ENCODE assay signal across 7 cellular contexts in the genomic region with DNA sequence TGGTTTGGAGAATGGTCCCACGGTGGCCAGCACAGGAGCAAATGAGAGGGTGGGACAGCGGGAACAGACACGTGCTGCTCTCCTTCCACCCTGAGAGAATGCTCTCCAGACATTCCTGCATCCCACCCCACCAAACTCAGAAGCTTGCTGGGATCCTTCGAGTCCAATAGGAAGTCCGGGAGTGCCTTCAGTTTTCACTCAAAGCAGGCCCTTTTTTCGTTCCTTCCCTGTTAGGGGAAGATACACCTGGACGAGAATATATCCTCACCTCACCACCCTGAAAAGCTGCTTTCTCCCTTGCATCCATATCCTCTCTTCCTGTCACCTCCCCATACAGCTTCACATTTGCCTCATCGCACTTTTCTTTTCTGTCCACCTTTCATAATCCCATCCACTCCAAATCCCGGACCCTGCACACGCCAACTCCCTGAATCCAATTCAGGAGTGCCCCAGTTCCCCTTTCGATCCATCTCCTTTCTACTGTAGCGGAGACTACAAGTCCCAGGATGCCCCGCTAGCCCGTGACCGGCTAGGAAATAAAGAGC. TPM values are rescaled to one million over a fixed set of nuclear protein-coding genes. Genes with fewer than 3 reads are reported as not detected.
DNase-seq lines count a peak whose midpoint lies in the region; ATAC-seq and TF ChIP-seq lines count a peak whose summit lies in the region.

No MANE protein-coding gene starts in this region.

- intact Hi-C loops in gastrocnemius medialis (cut with DNase I; ENCODE audit: low total_unique reads), result loop anchor here (10.0 kb wide), 1 partner anchor 758 kb away; a partner anchor contains a TSS

- H3K4me2 ChIP-seq in OCI-LY3 (ENCODE audit: low read length), result peak overlapping the region; percentile 93

- 2% methylated on average over 15 of the region's 15 CpGs for WGBS in esophagus, 2 donors

- ATAC-seq in GM21367 (IDR thresholded peaks at IDR 0.05; ENCODE audit: unreplicated experiment) (peak; percentile 1), gastrocnemius medialis (no peak)

- in situ Hi-C loops in gastrocnemius medialis (cut with MboI; ENCODE audit: low sequenced_read_pairs in 4 of 4), result loop anchor here (5.0 to 25.0 kb wide), 5 partner anchors 36 to 416 kb away; a partner anchor contains a TSS

- no peaks in the 10 kb centered on the region for H3K36me3 ChIP-seq in OCI-LY3 (replicated peaks; ENCODE audit: low read depth, low read length)
- H3K36me3 ChIP-seq in esophagus (ENCODE audit: control insufficient read depth in 2 of 2, insufficient read depth in 2 of 2, low read length in 1 of 2), result no peaks in the 10 kb centered on the region
- no peaks in the 10 kb centered on the region for H3K36me3 ChIP-seq in gastrocnemius medialis

- no peak for TF ChIP-seq POLR2A in gastrocnemius medialis (IDR thresholded peaks at IDR 0.05)

- peak overlapping the region; percentile 92 for H3K9ac ChIP-seq in OCI-LY3 (ENCODE audit: low read length)

- H4K20me1 ChIP-seq in OCI-LY3 (ENCODE audit: insufficient read depth, low read length), result no peaks in the 10 kb centered on the region

- H3K27ac ChIP-seq in OCI-LY3 (ENCODE audit: low read length), result peak overlapping the region; percentile 1; the same call in 1 of the 2 replicates
- H3K27ac ChIP-seq in esophagus (ENCODE audit: low read depth in 2 of 2, low read length in 1 of 2), result peak overlapping the region; percentile 99
- H3K27ac ChIP-seq in gastrocnemius medialis, result peak overlapping the region; percentile 97 to 99 (median 98)

- H3K4me3 ChIP-seq in OCI-LY3 (ENCODE audit: low read length) (peak overlapping the region; percentile 84), esophagus (ENCODE audit: low read depth in 1 of 2, low read length in 2 of 2) (peak overlapping the region; percentile 73 to 84), gastrocnemius medialis (peak overlapping the region; percentile 74 to 86 (median 82))

- DNase-seq in gastrocnemius medialis (no peak), pons (ENCODE audit: low spot score) (no peak), occipital lobe (lab: John Stamatoyannopoulos, UW) (no peak), NOMO-1 treated with dmso at 0.1 percent for 144 hours (lab: John Stamatoyannopoulos, UW; ENCODE audit: unreplicated experiment) (no peak)

- H2AFZ ChIP-seq in OCI-LY3 (ENCODE audit: low read depth, low read length), result peak overlapping the region; percentile 57

- no peaks in the 10 kb centered on the region for H3K79me2 ChIP-seq in OCI-LY3 (ENCODE audit: low read length)

- H3K9me3 ChIP-seq in OCI-LY3 (ENCODE audit: insufficient read depth, low read length), result no peaks in the 10 kb centered on the region
- no peaks in the 10 kb centered on the region for H3K9me3 ChIP-seq in esophagus (ENCODE audit: control insufficient read depth in 2 of 2, insufficient read depth in 1 of 2, low read depth in 1 of 2, low read length in 1 of 2)
- no peaks in the 10 kb centered on the region for H3K9me3 ChIP-seq in gastrocnemius medialis

- no peaks in the 10 kb centered on the region for H3K27me3 ChIP-seq in OCI-LY3 (ENCODE audit: low read depth, low read length)
- no peaks in the 10 kb centered on the region for H3K27me3 ChIP-seq in esophagus (ENCODE audit: control insufficient read depth in 1 of 2, insufficient read depth in 2 of 2, low read length in 2 of 2)
- H3K27me3 ChIP-seq in gastrocnemius medialis, result no peaks in the 10 kb centered on the region

- peaks cover 42% of the 10 kb centered on the region for H3K4me1 ChIP-seq in OCI-LY3 (ENCODE audit: low read length)
- H3K4me1 ChIP-seq in esophagus (ENCODE audit: control insufficient read depth in 2 of 2, insufficient read depth in 2 of 2, low read length in 1 of 2), result peaks cover 9 to 23% of the 10 kb centered on the region in 2 donors
- peaks cover 42% of the 10 kb centered on the region in 2 donors for H3K4me1 ChIP-seq in gastrocnemius medialis

- no peak; the same call in 1 of the 2 replicates for TF ChIP-seq CTCF in OCI-LY3 (IDR thresholded peaks at IDR 0.05; ENCODE audit: low read depth, low read length)
- no peak for TF ChIP-seq CTCF in gastrocnemius medialis (IDR thresholded peaks at IDR 0.05 in 4 of 5, conservative IDR thresholded peaks at IDR 0.05 in 1 of 5)

RNA-seq across cellular contexts. Expression of a gene that starts 2.4 kb away (rescaled TPM):
- polyA plus RNA-seq in esophagus, result 1 to 10 TPM; 1.6 to 1.8 TPM
- under 1 TPM in 2 of 4 donors, not detected in 2; 0.19 to 0.35 TPM for total RNA-seq in gastrocnemius medialis
- not detected for total RNA-seq in occipital lobe

RNA-seq across cellular contexts. Expression of a gene that starts 4.8 kb away (rescaled TPM):
- 10 to 100 TPM; 39.9 to 42.2 TPM for polyA plus RNA-seq in esophagus
- 10 to 100 TPM; 25.9 to 48.9 (median 43.9) TPM for total RNA-seq in gastrocnemius medialis
- total RNA-seq in occipital lobe, result 9.7 TPM

RNA-seq across cellular contexts. Expression of a gene that starts 33.1 kb away (rescaled TPM):
- polyA plus RNA-seq in esophagus, result 1 to 10 TPM; 1.8 to 3.0 TPM
- total RNA-seq in gastrocnemius medialis (10 to 100 TPM; 10.4 to 15.7 (median 12.9) TPM), occipital lobe (15.9 TPM)

RNA-seq across cellular contexts. Expression of a gene that starts 45.6 kb away (rescaled TPM):
- polyA plus RNA-seq in esophagus, result not detected
- total RNA-seq in gastrocnemius medialis, result not detected
- not detected for total RNA-seq in occipital lobe

RNA-seq across cellular contexts. Expression of a gene that starts 52.6 kb away (rescaled TPM):
- not detected for polyA plus RNA-seq in esophagus
- total RNA-seq in gastrocnemius medialis (not detected), occipital lobe (not detected)

Comparison
In these comparisons a context has a peak if more than half of its experiments do, and no peak if none do; other contexts are left out.
1. H3K27ac ChIP-seq: peak in every context shown above with its lines; median percentile 99 in esophagus; 98 in gastrocnemius medialis; 1 in OCI-LY3.